8 cellular contexts compared by ENCODE assay signal in the genomic region with DNA sequence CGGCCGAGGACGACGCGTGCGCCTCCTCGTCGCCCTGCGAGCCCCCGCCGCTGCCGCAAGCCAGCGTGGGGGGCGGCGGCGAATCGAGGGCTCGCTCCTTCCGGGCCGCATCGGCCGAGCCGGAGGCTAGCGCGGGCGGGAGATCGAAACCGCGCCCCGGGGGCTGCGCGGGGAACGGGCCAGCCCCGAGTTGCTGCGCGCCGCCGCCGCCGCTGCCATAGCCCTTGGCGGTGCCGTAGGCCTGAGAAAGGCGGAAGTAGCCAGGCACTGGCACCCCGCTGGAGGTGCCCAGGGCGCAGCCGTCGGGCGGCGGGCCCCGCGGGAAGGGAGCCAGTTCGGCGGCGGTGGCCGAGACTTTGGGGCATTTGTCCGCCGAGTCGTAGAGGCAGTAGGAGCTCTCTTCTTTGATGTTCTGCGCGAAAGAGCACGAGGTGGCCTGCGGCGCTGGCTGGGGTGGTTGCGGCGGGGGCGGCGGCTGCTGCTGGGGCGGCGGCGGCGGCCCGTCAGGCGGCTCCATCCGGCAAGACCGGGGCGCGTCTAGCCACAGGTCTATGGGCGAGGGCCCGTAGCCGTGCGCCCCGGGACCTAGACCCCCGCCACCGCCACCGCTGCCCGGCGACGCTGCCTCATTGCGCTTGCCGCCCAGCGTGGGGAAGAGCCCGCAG. TPM values are rescaled to one million over a fixed set of nuclear protein-coding genes. Genes with fewer than 3 reads are reported as not detected.
DNase-seq lines count a peak whose midpoint lies in the region; ATAC-seq, FAIRE-seq and TF ChIP-seq lines count a peak whose summit lies in the region.

No MANE protein-coding gene starts in this region.

- H3K27ac ChIP-seq in endothelial cell of umbilical vein (ENCODE audit: insufficient read depth, low read depth, low read length) (peak overlapping the region; percentile 96), neuronal stem cell (replicated peaks; ENCODE audit: low read length) (no peak overlapping the region)

- H3K4me3 ChIP-seq in endothelial cell of umbilical vein (replicated peaks in 1 of 3; ENCODE audit: insufficient read depth in 1 of 3, low read depth in 1 of 3, low read length in 3 of 3) (peak overlapping the region; percentile 35 to 88 (median 59)), neuronal stem cell (ENCODE audit: low read length in 2 of 2) (no peak overlapping the region)

- H3K18ac ChIP-seq in neuronal stem cell (ENCODE audit: low read length), result no peak overlapping the region

- no peaks in the 10 kb centered on the region for H3K9me1 ChIP-seq in endothelial cell of umbilical vein (replicated peaks; ENCODE audit: control insufficient read depth, extremely low read depth, insufficient read depth, low read length)

- no peak overlapping the region for H4K8ac ChIP-seq in neuronal stem cell (ENCODE audit: low read depth, low read length)

- peak overlapping the region; percentile 80 for H3K23ac ChIP-seq in neuronal stem cell (ENCODE audit: low read depth, low read length, poor library complexity)

- H2BK12ac ChIP-seq in neuronal stem cell (ENCODE audit: low read length), result no peak overlapping the region

- H2BK15ac ChIP-seq in neuronal stem cell (ENCODE audit: low read length), result no peak overlapping the region

- H3K4me2 ChIP-seq in endothelial cell of umbilical vein (ENCODE audit: insufficient read depth, low read length), result peak overlapping the region; percentile 98
- peak overlapping the region; percentile 11 for H3K4me2 ChIP-seq in neuronal stem cell (ENCODE audit: insufficient read depth, low read length, poor library complexity, severe bottlenecking)

- H3K4ac ChIP-seq in neuronal stem cell (ENCODE audit: low read length), result no peak overlapping the region

- H3K36me3 ChIP-seq in endothelial cell of umbilical vein (ENCODE audit: control insufficient read depth in 2 of 2, extremely low read depth in 1 of 2, insufficient read depth in 2 of 2, low read length in 2 of 2), result no peaks in the 10 kb centered on the region
- no peaks in the 10 kb centered on the region for H3K36me3 ChIP-seq in neuronal stem cell (replicated peaks in 1 of 2; ENCODE audit: control insufficient read depth in 2 of 2, insufficient read depth in 2 of 2, low read length in 2 of 2)

- no peak overlapping the region for H2AFZ ChIP-seq in endothelial cell of umbilical vein (ENCODE audit: low read depth, low read length)
- H2AFZ ChIP-seq in neuronal stem cell (ENCODE audit: low read length), result peak overlapping the region; percentile 85

- no peaks in the 10 kb centered on the region for H4K20me1 ChIP-seq in endothelial cell of umbilical vein (replicated peaks; ENCODE audit: control insufficient read depth, extremely low read depth, insufficient read depth, low read length)

- no peaks in the 10 kb centered on the region for H3K27me3 ChIP-seq in endothelial cell of umbilical vein (ENCODE audit: control insufficient read depth in 2 of 2, insufficient read depth in 2 of 2, low read length in 2 of 2)
- peaks cover 75 to 99% (median 94%) of the 10 kb centered on the region in 3 experiments for H3K27me3 ChIP-seq in neuronal stem cell (ENCODE audit: control insufficient read depth in 3 of 3, insufficient read depth in 3 of 3, low read depth in 1 of 3, low read length in 3 of 3)

- ATAC-seq in HG03354 (IDR thresholded peaks at IDR 0.05; ENCODE audit: poor library complexity, severe bottlenecking, unreplicated experiment) (no peak), GM18858 (IDR thresholded peaks at IDR 0.05; ENCODE audit: unreplicated experiment) (no peak)

- POLR2A ChIA-PET in endothelial cell of umbilical vein (lab: Charles Lee), result interaction anchor here (1.0 to 1.2 kb wide), 2 partner anchors 11 to 12 kb away, joined by 3 to 5 read pairs; partner anchors contain the start of gene HOXA11

- BruUV-seq in endothelial cell of umbilical vein (replicated peaks; lab: Mats Ljungman, UMichigan), result no TSS peak

- WGBS in neuronal stem cell (ENCODE audit: extremely low coverage in 2 of 2, insufficient read length in 2 of 2, insufficient replicate concordance in 1 of 2), 2 donors, result no CpG with 5 or more reads among the region's 92 CpGs

- H3K4me1 ChIP-seq in endothelial cell of umbilical vein (ENCODE audit: control insufficient read depth, extremely low read depth, insufficient read depth, low read length) (peaks cover 61% of the 10 kb centered on the region), neuronal stem cell (ENCODE audit: control insufficient read depth in 2 of 2, insufficient read depth in 1 of 2, low read depth in 1 of 2, low read length in 2 of 2) (no peaks in the 10 kb centered on the region)

- no peaks in the 10 kb centered on the region for H3K9me3 ChIP-seq in endothelial cell of umbilical vein (replicated peaks; ENCODE audit: control insufficient read depth, insufficient read depth, low read length)
- peaks cover 0 to 16% of the 10 kb centered on the region in 2 donors for H3K9me3 ChIP-seq in neuronal stem cell (replicated peaks in 1 of 2; ENCODE audit: control insufficient read depth in 2 of 2, insufficient read depth in 1 of 2, low read depth in 1 of 2, low read length in 2 of 2)

- no peak for TF ChIP-seq POLR2A in endothelial cell of umbilical vein (IDR thresholded peaks at IDR 0.05; ENCODE audit: low read depth, low read length)

- no peak overlapping the region for H2AK5ac ChIP-seq in neuronal stem cell (ENCODE audit: low read depth, low read length)

- intact Hi-C loops in endothelial cell of umbilical vein (cut with micrococcal nuclease), result loop anchor here (1.0 kb wide), 1 partner anchor 8 kb away; the partner anchor contains the start of gene HOXA9

- no peaks in the 10 kb centered on the region for H3K79me1 ChIP-seq in neuronal stem cell (ENCODE audit: low read depth, low read length)

- peaks cover 100% of the 10 kb centered on the region for H3K79me2 ChIP-seq in endothelial cell of umbilical vein (ENCODE audit: control insufficient read depth, insufficient read depth, low read length)

- no peak for FAIRE-seq in endothelial cell of umbilical vein (lab: Jason Lieb, UNC)

- DNase-seq in NCI-H1105 treated with DMSO at 0.1 percent for 48 hours (lab: John Stamatoyannopoulos, UW), result peak; percentile 57
- no peak for DNase-seq in NCI-H1105 (lab: John Stamatoyannopoulos, UW)
- DNase-seq in NCI-H226, result peak; percentile 52
- peak; percentile 26 for DNase-seq in endothelial cell of umbilical vein (ENCODE audit: low read depth, low spot score)
- DNase-seq in neuronal stem cell (ENCODE audit: low spot score), result no peak
- DNase-seq in nucleus accumbens (lab: John Stamatoyannopoulos, UW), result no peak

- no peak overlapping the region for H4K91ac ChIP-seq in neuronal stem cell (ENCODE audit: low read depth, low read length, poor library complexity)

- H3K9ac ChIP-seq in endothelial cell of umbilical vein (replicated peaks; ENCODE audit: extremely low read depth, insufficient read depth, low read length) (peak overlapping the region; percentile 91), neuronal stem cell (ENCODE audit: low read depth, low read length, poor library complexity) (no peak overlapping the region)

- no peak for TF ChIP-seq CTCF in endothelial cell of umbilical vein (IDR thresholded peaks at IDR 0.05; ENCODE audit: extremely low read depth in 1 of 2, insufficient read depth in 1 of 2, low read depth in 1 of 2, low read length in 2 of 2)

- H3K14ac ChIP-seq in neuronal stem cell (ENCODE audit: low read length), result no peak overlapping the region

- no peak overlapping the region for H2BK120ac ChIP-seq in neuronal stem cell (ENCODE audit: low read depth, low read length)

- H2BK5ac ChIP-seq in neuronal stem cell (ENCODE audit: low read length), result peak overlapping the region; percentile 39

- CTCF ChIA-PET in endothelial cell of umbilical vein (lab: Charles Lee), result interaction anchor here (0.9 to 8.0 kb wide), 7 partner anchors 11 to 28 kb away, joined by 3 to 81 read pairs (median 6); partner anchors contain the start of genes HOXA11, HOXA3 and HOXA7

- dilution Hi-C loops in endothelial cell of umbilical vein (cut with MboI; ENCODE audit: extremely low pct_ligation_motif_present, low sequenced_read_pairs), result loop anchor here (25.0 kb wide), 1 partner anchor 986 kb away; no protein-coding TSS in a partner anchor

RNA-seq across cellular contexts. Expression of gene HOXA10, which starts 0.6 kb away (rescaled TPM):
- total RNA-seq in endothelial cell of umbilical vein, result 24.4 and 27.6 TPM in 2 replicates
- 23.7 and 30.3 TPM in 2 replicates for polyA plus RNA-seq in endothelial cell of umbilical vein
- polyA plus RNA-seq in endothelial cell of umbilical vein (2011; cell fraction: cytosol; rRNA removed), result 15.8 and 19.0 TPM in 2 replicates
- 16.7 TPM in 2 replicates for polyA plus RNA-seq in endothelial cell of umbilical vein (2011; cell fraction: nucleus; rRNA removed)
- polyA plus RNA-seq in endothelial cell of umbilical vein (2012), result 15.1 and 20.3 TPM in 2 replicates
- 24.4 and 30.3 TPM in 2 replicates for polyA minus RNA-seq in endothelial cell of umbilical vein
- 3.2 TPM for polyA minus RNA-seq in endothelial cell of umbilical vein (2011; cell fraction: cytosol; rRNA and poly(A)+ RNA removed)
- polyA minus RNA-seq in endothelial cell of umbilical vein (2011; cell fraction: nucleus; rRNA and poly(A)+ RNA removed), result 8.0 and 9.1 TPM in 2 replicates
- polyA plus RNA-seq in neuronal stem cell (2013, experiment 1 of 2), result not detected
- polyA plus RNA-seq in neuronal stem cell (2013, experiment 2 of 2), result not detected

RNA-seq across cellular contexts. Expression of gene HOXA9, which starts 8.2 kb away (rescaled TPM):
- total RNA-seq in endothelial cell of umbilical vein, result 61.6 and 62.9 TPM in 2 replicates
- 47.2 and 84.1 TPM in 2 replicates for polyA plus RNA-seq in endothelial cell of umbilical vein
- 44.6 and 46.3 TPM in 2 replicates for polyA plus RNA-seq in endothelial cell of umbilical vein (2011; cell fraction: cytosol; rRNA removed)
- 94.3 and 108 TPM in 2 replicates for polyA plus RNA-seq in endothelial cell of umbilical vein (2011; cell fraction: nucleus; rRNA removed)
- 32.3 and 47.7 TPM in 2 replicates for polyA plus RNA-seq in endothelial cell of umbilical vein (2012)
- 8.0 and 11.3 TPM in 2 replicates for polyA minus RNA-seq in endothelial cell of umbilical vein
- polyA minus RNA-seq in endothelial cell of umbilical vein (2011; cell fraction: cytosol; rRNA and poly(A)+ RNA removed), result not detected
- polyA minus RNA-seq in endothelial cell of umbilical vein (2011; cell fraction: nucleus; rRNA and poly(A)+ RNA removed), result 14.0 and 22.7 TPM in 2 replicates
- polyA plus RNA-seq in neuronal stem cell (2013, experiment 1 of 2), result not detected
- polyA plus RNA-seq in neuronal stem cell (2013, experiment 2 of 2), result not detected

RNA-seq across cellular contexts. Expression of gene HOXA11, which starts 11.5 kb away (rescaled TPM):
- total RNA-seq in endothelial cell of umbilical vein, result 15.2 and 16.7 TPM in 2 replicates
- 10.4 and 10.8 TPM in 2 replicates for polyA plus RNA-seq in endothelial cell of umbilical vein
- 8.2 and 9.7 TPM in 2 replicates for polyA plus RNA-seq in endothelial cell of umbilical vein (2011; cell fraction: cytosol; rRNA removed)
- 4.6 and 5.5 TPM in 2 replicates for polyA plus RNA-seq in endothelial cell of umbilical vein (2011; cell fraction: nucleus; rRNA removed)
- polyA plus RNA-seq in endothelial cell of umbilical vein (2012), result 11.6 TPM in 2 replicates
- 6.6 and 8.6 TPM in 2 replicates for polyA minus RNA-seq in endothelial cell of umbilical vein
- 2.8 TPM for polyA minus RNA-seq in endothelial cell of umbilical vein (2011; cell fraction: cytosol; rRNA and poly(A)+ RNA removed)
- 3.6 and 3.7 TPM in 2 replicates for polyA minus RNA-seq in endothelial cell of umbilical vein (2011; cell fraction: nucleus; rRNA and poly(A)+ RNA removed)
- not detected for polyA plus RNA-seq in neuronal stem cell (2013, experiment 1 of 2)
- polyA plus RNA-seq in neuronal stem cell (2013, experiment 2 of 2), result not detected

RNA-seq across cellular contexts. Expression of gene HOXA7, which starts 17.1 kb away (rescaled TPM):
- 15.6 and 18.5 TPM in 2 replicates for total RNA-seq in endothelial cell of umbilical vein
- polyA plus RNA-seq in endothelial cell of umbilical vein, result 16.9 and 18.1 TPM in 2 replicates
- polyA plus RNA-seq in endothelial cell of umbilical vein (2011; cell fraction: cytosol; rRNA removed), result 13.0 and 13.8 TPM in 2 replicates
- polyA plus RNA-seq in endothelial cell of umbilical vein (2011; cell fraction: nucleus; rRNA removed), result 5.6 and 8.3 TPM in 2 replicates
- polyA plus RNA-seq in endothelial cell of umbilical vein (2012), result 13.9 and 16.0 TPM in 2 replicates
- polyA minus RNA-seq in endothelial cell of umbilical vein, result 8.6 and 9.4 TPM in 2 replicates
- polyA minus RNA-seq in endothelial cell of umbilical vein (2011; cell fraction: cytosol; rRNA and poly(A)+ RNA removed), result 5.9 TPM
- polyA minus RNA-seq in endothelial cell of umbilical vein (2011; cell fraction: nucleus; rRNA and poly(A)+ RNA removed), result 3.8 and 4.1 TPM in 2 replicates
- polyA plus RNA-seq in neuronal stem cell (2013, experiment 1 of 2), result not detected
- polyA plus RNA-seq in neuronal stem cell (2013, experiment 2 of 2), result not detected

RNA-seq across cellular contexts. Expression of gene HOXA3, which starts 21.2 kb away (rescaled TPM):
- total RNA-seq in endothelial cell of umbilical vein, result 12.0 and 14.0 TPM in 2 replicates
- polyA plus RNA-seq in endothelial cell of umbilical vein, result 4.2 and 4.7 TPM in 2 replicates
- polyA plus RNA-seq in endothelial cell of umbilical vein (2011; cell fraction: cytosol; rRNA removed), result 1.5 and 2.4 TPM in 2 replicates
- 14.0 and 14.1 TPM in 2 replicates for polyA plus RNA-seq in endothelial cell of umbilical vein (2011; cell fraction: nucleus; rRNA removed)
- polyA plus RNA-seq in endothelial cell of umbilical vein (2012), result 4.6 and 5.6 TPM in 2 replicates
- 1.6 and 2.0 TPM in 2 replicates for polyA minus RNA-seq in endothelial cell of umbilical vein
- not detected for polyA minus RNA-seq in endothelial cell of umbilical vein (2011; cell fraction: cytosol; rRNA and poly(A)+ RNA removed)
- 7.1 and 20.1 TPM in 2 replicates for polyA minus RNA-seq in endothelial cell of umbilical vein (2011; cell fraction: nucleus; rRNA and poly(A)+ RNA removed)
- polyA plus RNA-seq in neuronal stem cell (2013, experiment 1 of 2), result not detected
- not detected for polyA plus RNA-seq in neuronal stem cell (2013, experiment 2 of 2)

Comparison
In these comparisons a context has a peak if more than half of its experiments do, and no peak if none do; other contexts are left out.
1. DNase-seq: peak in NCI-H1105 treated with DMSO at 0.1 percent for 48 hours (single experiment), NCI-H226 (single experiment) and endothelial cell of umbilical vein (single experiment); none in NCI-H1105 (single experiment), neuronal stem cell (single experiment) and nucleus accumbens (0 of 56).
2. H3K4me3 ChIP-seq: peak in endothelial cell of umbilical vein (3 of 3); none in neuronal stem cell (0 of 2).